34 cellular contexts compared by ENCODE assay signal in the genomic region with DNA sequence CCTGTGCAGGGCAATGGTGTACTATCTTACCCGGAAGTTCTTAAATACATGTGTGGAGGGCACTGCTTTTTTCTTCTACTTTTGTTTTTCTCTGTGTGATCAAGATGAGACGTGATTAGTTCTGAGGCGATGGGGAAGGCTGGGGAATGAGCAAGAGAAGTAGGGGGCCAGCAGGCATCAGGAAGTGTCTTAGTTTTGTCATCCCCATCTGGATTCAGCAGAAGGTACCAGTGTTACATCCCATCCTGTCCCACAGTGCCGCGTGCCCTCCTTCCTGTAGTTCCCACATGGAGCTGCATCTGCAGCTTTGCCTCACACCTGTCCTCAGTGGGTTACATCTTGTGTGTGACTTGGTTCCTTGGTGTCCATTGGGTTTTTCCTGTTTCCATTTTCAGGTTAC.
A peak's percentile ranks its signal among the peaks of the same experiment; 100 is the strongest.
DNase-seq lines count a peak whose midpoint lies in the region; ATAC-seq and TF ChIP-seq lines count a peak whose summit lies in the region.
"Had no signal": no experiment of that assay in that cellular context is flagged by ENCODE, and none has a peak within 500 bp of the region (broad histone marks: within the 10 kb centered on the region; RNA-seq: fewer than 3 reads in every experiment).

No MANE protein-coding gene starts in this region.

- no peaks in the 10 kb centered on the region for H4K20me1 ChIP-seq in Karpas-422 (ENCODE audit: insufficient read depth, low read depth, low read length)
- no peaks in the 10 kb centered on the region for H4K20me1 ChIP-seq in neural progenitor cell (ENCODE audit: low read depth)
- H4K20me1 ChIP-seq: BLaER1; BLaER1 treated with 17β-estradiol and CSF1 and Interleukin-3, amounts not matched to agents 10 nM and 100 nM had no signal

- H2AFZ ChIP-seq in Karpas-422 (ENCODE audit: low read length) (no peak overlapping the region), neuronal stem cell (ENCODE audit: low read length) (no peak overlapping the region), neural progenitor cell (replicated peaks) (no peak overlapping the region)

- no peak overlapping the region for H3K4ac ChIP-seq in neuronal stem cell (ENCODE audit: low read length)

- DNase-seq in Karpas-422: no peak
- peak; percentile 86 for DNase-seq in esophagus muscularis mucosa (ENCODE audit: extremely low spot score)
- DNase-seq in neural crest cell (ENCODE audit: low read depth, low spot score): no peak
- DNase-seq in neuronal stem cell (ENCODE audit: low spot score): no peak
- no peak for DNase-seq in neural progenitor cell (ENCODE audit: low spot score)
- no peak for DNase-seq in COR-L47 (lab: John Stamatoyannopoulos, UW)
- no peak for DNase-seq in NCI-H1417 (lab: John Stamatoyannopoulos, UW)
- DNase-seq: 8988T; ACHN; AML-193; BE2C; C1 segment of cervical spinal cord; Caco-2; Calu3; CD4-positive, alpha-beta memory T cell; CD4-positive, alpha-beta T cell; CD4-positive, CD25-positive, alpha-beta regulatory T cell; CD8-positive, alpha-beta memory T cell; CD8-positive, alpha-beta T cell; DMS 273 treated with DMSO at 0.1 percent for 48 hours; DMS153; DMS53; DMS79; DMS79 treated with DMSO at 0.1 percent for 48 hours; DND-41; EL had no signal

- H3K4me1 Mint-ChIP-seq in neural crest cell (no peaks in the 10 kb centered on the region), neural progenitor cell (peaks cover 3% of the 10 kb centered on the region)
- H3K4me1 Mint-ChIP-seq: B cell; CD14-positive monocyte; CD4-positive, CD25-positive, alpha-beta regulatory T cell; CD8-positive, alpha-beta memory T cell had no signal

- TF ChIP-seq CTCF in esophagus muscularis mucosa (IDR thresholded peaks at IDR 0.05): no peak
- no peak for TF ChIP-seq CTCF in neural crest cell (conservative IDR thresholded peaks at IDR 0.05)
- TF ChIP-seq CTCF in neural progenitor cell (IDR thresholded peaks at IDR 0.05): no peak

- no peak overlapping the region for H2BK12ac ChIP-seq in neuronal stem cell (ENCODE audit: low read length)

- WGBS in esophagus muscularis mucosa: 98% methylated on average over 5 of the region's 5 CpGs
- WGBS in neuronal stem cell (ENCODE audit: extremely low coverage in 2 of 2, insufficient read length in 2 of 2, insufficient replicate concordance in 1 of 2), 2 donors: no CpG with 5 or more reads among the region's 5 CpGs

- no peak for TF ChIP-seq EP300 in esophagus muscularis mucosa (IDR thresholded peaks at IDR 0.05)

- H3K36me3 ChIP-seq in Karpas-422 (ENCODE audit: insufficient read depth, low read length): peaks cover 77% of the 10 kb centered on the region
- H3K36me3 ChIP-seq in esophagus muscularis mucosa: no peaks in the 10 kb centered on the region
- no peaks in the 10 kb centered on the region for H3K36me3 ChIP-seq in neuronal stem cell (replicated peaks in 1 of 2; ENCODE audit: control insufficient read depth in 2 of 2, insufficient read depth in 2 of 2, low read length in 2 of 2)
- H3K36me3 ChIP-seq in neural progenitor cell: no peaks in the 10 kb centered on the region
- H3K36me3 ChIP-seq: BE2C; BLaER1; BLaER1 treated with 17β-estradiol and CSF1 and Interleukin-3, amounts not matched to agents 10 nM and 100 nM had no signal

- no peak overlapping the region for H3K4me3 Mint-ChIP-seq in neural crest cell
- H3K4me3 Mint-ChIP-seq in neural progenitor cell: no peak overlapping the region
- H3K4me3 Mint-ChIP-seq: B cell; CD14-positive monocyte; CD4-positive, alpha-beta memory T cell; CD4-positive, alpha-beta T cell; CD4-positive, CD25-positive, alpha-beta regulatory T cell; CD8-positive, alpha-beta memory T cell; CD8-positive, alpha-beta T cell had no signal

- no peaks in the 10 kb centered on the region for H3K36me3 Mint-ChIP-seq in neural crest cell (ENCODE audit: low read depth)
- no peaks in the 10 kb centered on the region for H3K36me3 Mint-ChIP-seq in neural progenitor cell
- H3K36me3 Mint-ChIP-seq: CD14-positive monocyte; CD4-positive, alpha-beta memory T cell; CD4-positive, CD25-positive, alpha-beta regulatory T cell; CD8-positive, alpha-beta memory T cell; CD8-positive, alpha-beta T cell had no signal

- H3K27me3 ChIP-seq in Karpas-422 (ENCODE audit: low read length): no peaks in the 10 kb centered on the region
- no peaks in the 10 kb centered on the region for H3K27me3 ChIP-seq in esophagus muscularis mucosa
- no peaks in the 10 kb centered on the region for H3K27me3 ChIP-seq in neuronal stem cell (ENCODE audit: control insufficient read depth in 3 of 3, insufficient read depth in 3 of 3, low read depth in 1 of 3, low read length in 3 of 3)
- H3K27me3 ChIP-seq in neural progenitor cell: no peaks in the 10 kb centered on the region
- H3K27me3 ChIP-seq: BLaER1; BLaER1 treated with 17β-estradiol and CSF1 and Interleukin-3, amounts not matched to agents 10 nM and 100 nM had no signal

- H3K4me3 ChIP-seq in Karpas-422 (ENCODE audit: low read length): no peak overlapping the region
- no peak overlapping the region for H3K4me3 ChIP-seq in esophagus muscularis mucosa
- H3K4me3 ChIP-seq in neuronal stem cell (ENCODE audit: low read length in 2 of 2): no peak overlapping the region
- H3K4me3 ChIP-seq in neural progenitor cell: no peak overlapping the region
- H3K4me3 ChIP-seq: A549; BLaER1; BLaER1 treated with 17β-estradiol and CSF1 and Interleukin-3, amounts not matched to agents 10 nM and 100 nM had no signal

- no peak overlapping the region for H3K9ac ChIP-seq in Karpas-422 (ENCODE audit: low read length)
- no peak overlapping the region for H3K9ac ChIP-seq in neuronal stem cell (ENCODE audit: low read depth, low read length, poor library complexity)
- H3K9ac ChIP-seq in neural progenitor cell: no peak overlapping the region
- H3K9ac ChIP-seq: BLaER1; BLaER1 treated with 17β-estradiol and CSF1 and Interleukin-3, amounts not matched to agents 10 nM and 100 nM had no signal

- no peak overlapping the region for H2BK120ac ChIP-seq in neuronal stem cell (ENCODE audit: low read depth, low read length)

- intact Hi-C loops in esophagus muscularis mucosa (cut with DNase I): no loop called here

- H3K79me2 ChIP-seq in Karpas-422 (ENCODE audit: low read length): peaks cover 7% of the 10 kb centered on the region
- no peaks in the 10 kb centered on the region for H3K79me2 ChIP-seq in neural progenitor cell (ENCODE audit: low read depth)

- H3K23ac ChIP-seq in neuronal stem cell (ENCODE audit: low read depth, low read length, poor library complexity): no peak overlapping the region

- no peak overlapping the region for H2BK15ac ChIP-seq in neuronal stem cell (ENCODE audit: low read length)

- peak overlapping the region; percentile 40 for H3K14ac ChIP-seq in neuronal stem cell (ENCODE audit: low read length)

- no peaks in the 10 kb centered on the region for H3K9me2 ChIP-seq in Karpas-422 (replicated peaks; ENCODE audit: insufficient read depth, low read length)

- no peak overlapping the region for H4K91ac ChIP-seq in neuronal stem cell (ENCODE audit: low read depth, low read length, poor library complexity)

- H3F3A ChIP-seq in neural progenitor cell (ENCODE audit: low read depth): no peaks in the 10 kb centered on the region

- H4K8ac ChIP-seq in neuronal stem cell (ENCODE audit: low read depth, low read length): no peak overlapping the region

- H3K9me3 ChIP-seq in Karpas-422 (ENCODE audit: low read length): no peaks in the 10 kb centered on the region
- H3K9me3 ChIP-seq in esophagus muscularis mucosa: no peaks in the 10 kb centered on the region
- no peaks in the 10 kb centered on the region for H3K9me3 ChIP-seq in neuronal stem cell (replicated peaks in 1 of 2; ENCODE audit: control insufficient read depth in 2 of 2, insufficient read depth in 1 of 2, low read depth in 1 of 2, low read length in 2 of 2)
- H3K9me3 ChIP-seq in neural progenitor cell (ENCODE audit: low read depth): no peaks in the 10 kb centered on the region
- H3K9me3 ChIP-seq: A549; BE2C; BLaER1; BLaER1 treated with 17β-estradiol and CSF1 and Interleukin-3, amounts not matched to agents 10 nM and 100 nM; Caco-2 had no signal

- H3K27ac Mint-ChIP-seq in neural crest cell (ENCODE audit: unreplicated experiment) (peak overlapping the region; percentile 43), neural progenitor cell (no peak overlapping the region)
- H3K27ac Mint-ChIP-seq: B cell; CD14-positive monocyte; CD4-positive, alpha-beta T cell; CD8-positive, alpha-beta T cell had no signal

- ATAC-seq in GM21619 (IDR thresholded peaks at IDR 0.05; ENCODE audit: unreplicated experiment): no peak
- ATAC-seq: A549; CD8-positive, alpha-beta T cell had no signal

- H3K4me1 ChIP-seq in Karpas-422 (ENCODE audit: low read length) (peaks cover 91% of the 10 kb centered on the region), esophagus muscularis mucosa (peaks cover 0 to 23% (median 16%) of the 10 kb centered on the region in 4 donors), neuronal stem cell (ENCODE audit: control insufficient read depth in 2 of 2, insufficient read depth in 1 of 2, low read depth in 1 of 2, low read length in 2 of 2) (peaks cover 2 to 3% of the 10 kb centered on the region in 2 donors), neural progenitor cell (no peaks in the 10 kb centered on the region)
- H3K4me1 ChIP-seq: A549; BE2C; BLaER1; BLaER1 treated with 17β-estradiol and CSF1 and Interleukin-3, amounts not matched to agents 10 nM and 100 nM; Caco-2 had no signal

- H3K79me1 ChIP-seq in neuronal stem cell (ENCODE audit: low read depth, low read length): no peaks in the 10 kb centered on the region

- no peak overlapping the region for H2AK5ac ChIP-seq in neuronal stem cell (ENCODE audit: low read depth, low read length)

- no peak overlapping the region for H3K4me2 ChIP-seq in Karpas-422 (ENCODE audit: low read depth, low read length, poor library complexity, severe bottlenecking)
- H3K4me2 ChIP-seq in neuronal stem cell (ENCODE audit: insufficient read depth, low read length, poor library complexity, severe bottlenecking): no peak overlapping the region
- no peak overlapping the region for H3K4me2 ChIP-seq in neural progenitor cell
- H3K4me2 ChIP-seq: A549; BLaER1; BLaER1 treated with 17β-estradiol and CSF1 and Interleukin-3, amounts not matched to agents 10 nM and 100 nM had no signal

- no peak overlapping the region for H2BK5ac ChIP-seq in neuronal stem cell (ENCODE audit: low read length)

- no peak overlapping the region for H3K18ac ChIP-seq in neuronal stem cell (ENCODE audit: low read length)

- no peak for TF ChIP-seq POLR2A in esophagus muscularis mucosa (IDR thresholded peaks at IDR 0.05; ENCODE audit: low read depth)

- 0 out of 2 replicates have a peak overlapping the region, but pooled peaks have one; percentile 82 for H3K27ac ChIP-seq in Karpas-422 (ENCODE audit: low read length)
- no peak overlapping the region for H3K27ac ChIP-seq in esophagus muscularis mucosa (replicated peaks in 1 of 4)
- no peak overlapping the region for H3K27ac ChIP-seq in neuronal stem cell (replicated peaks; ENCODE audit: low read length)
- H3K27ac ChIP-seq in neural progenitor cell: no peak overlapping the region
- H3K27ac ChIP-seq: 22Rv1; A549; BLaER1; BLaER1 treated with 17β-estradiol and CSF1 and Interleukin-3, amounts not matched to agents 10 nM and 100 nM; C4-2B had no signal

- peaks cover 37% of the 10 kb centered on the region for H3K27me3 Mint-ChIP-seq in neural crest cell (ENCODE audit: low read depth)
- H3K27me3 Mint-ChIP-seq in neural progenitor cell (ENCODE audit: insufficient read depth, low read depth): peaks cover 6% of the 10 kb centered on the region

- H3K9me3 Mint-ChIP-seq in neural crest cell (peaks cover 3% of the 10 kb centered on the region), neural progenitor cell (no peaks in the 10 kb centered on the region)
- H3K9me3 Mint-ChIP-seq: CD14-positive monocyte; CD4-positive, alpha-beta memory T cell; CD4-positive, alpha-beta T cell; CD8-positive, alpha-beta memory T cell; CD8-positive, alpha-beta T cell had no signal
